ENCODE assay signal across 1 cellular context in genomic region chr11:106306942-106307341, GRCh38.
TF ChIP-seq lines count a peak whose summit lies in the region.

No MANE protein-coding gene starts in this region.

TF ChIP-seq in SK-N-SH, 30 proteins besides CTCF, POLR2A, EP300 and RAD21 (continued from another document):
- TF ChIP-seq PBX3 (IDR thresholded peaks at IDR 0.05) (no peak), YY1 (IDR thresholded peaks at IDR 0.05; ENCODE audit: low read depth) (no peak), GATA2 (CRISPR knock-in tag; IDR thresholded peaks at IDR 0.05) (no peak)
